Comparison of ENCODE assay signal across 8 cellular contexts in genomic region chr20:64084209-64085152, GRCh38. TPM values are rescaled to one million over a fixed set of nuclear protein-coding genes. Genes with fewer than 3 reads are reported as not detected.
A peak's percentile ranks its signal among the peaks of the same experiment; 100 is the strongest.
DNase-seq lines count a peak whose midpoint lies in the region; ATAC-seq, FAIRE-seq and TF ChIP-seq lines count a peak whose summit lies in the region.

Gene LKAAEAR1, minus strand, starts transcription at chr20:64084398. Its CDS starts 179 bp downstream, at chr20:64084219.

- no peak for FAIRE-seq in RCC 7860 (lab: Jason Lieb, UNC)

- intact Hi-C loops in CD14-positive monocyte (cut with micrococcal nuclease) (loop anchor here (5.0 kb wide), 2 partner anchors 38 to 168 kb away; no protein-coding TSS in a partner anchor), natural killer cell (cut with micrococcal nuclease) (no loop called here)

- H3K4me1 ChIP-seq in Loucy (ENCODE audit: insufficient read depth, low read length, poor library complexity, severe bottlenecking) = peaks cover 18% of the 10 kb centered on the region

- no peaks in the 10 kb centered on the region for H3K9me2 ChIP-seq in Loucy (replicated peaks; ENCODE audit: low read depth, low read length)

- ATAC-seq in central memory CD8-positive, alpha-beta T cell (replicated peaks; ENCODE audit: extremely low read depth, poor library complexity, severe bottlenecking) = no peak
- ATAC-seq in natural killer cell = no peak
- no peak for ATAC-seq in GM18519 (IDR thresholded peaks at IDR 0.05; ENCODE audit: low FRiP score, unreplicated experiment)

- H3K4me3 ChIP-seq in Loucy (ENCODE audit: low read length, poor library complexity, severe bottlenecking) = peak within 1 kb of the TSS; percentile 70

- H3K9me3 Mint-ChIP-seq in CD14-positive monocyte = peaks cover 6 to 12% (median 11%) of the 10 kb centered on the region in 7 donors
- no peaks in the 10 kb centered on the region for H3K9me3 Mint-ChIP-seq in central memory CD8-positive, alpha-beta T cell
- no peaks in the 10 kb centered on the region for H3K9me3 Mint-ChIP-seq in natural killer cell

- H3K36me3 Mint-ChIP-seq in CD14-positive monocyte (peaks cover 6 to 8% of the 10 kb centered on the region in 2 donors), natural killer cell (no peaks in the 10 kb centered on the region)
- peaks cover 8% of the 10 kb centered on the region for H3K36me3 Mint-ChIP-seq in central memory CD8-positive, alpha-beta T cell (ENCODE audit: insufficient read depth)

- TF ChIP-seq CTCF in CD14-positive monocyte (IDR thresholded peaks at IDR 0.05) = no peak
- TF ChIP-seq CTCF in Loucy (conservative IDR thresholded peaks at IDR 0.05; ENCODE audit: low read length) = no peak
- TF ChIP-seq CTCF in natural killer cell (IDR thresholded peaks at IDR 0.05) = no peak

- H3F3A ChIP-seq in Loucy (ENCODE audit: low read depth) = peaks cover 20% of the 10 kb centered on the region

- H3K4me3 Mint-ChIP-seq in CD14-positive monocyte = peak within 1 kb of the TSS; percentile 82 to 95
- peak within 1 kb of the TSS; percentile 86 for H3K4me3 Mint-ChIP-seq in central memory CD8-positive, alpha-beta T cell
- peak within 1 kb of the TSS; percentile 92 for H3K4me3 Mint-ChIP-seq in natural killer cell

- no peaks in the 10 kb centered on the region for H3K27me3 ChIP-seq in Loucy (ENCODE audit: insufficient read depth, low read length, poor library complexity, severe bottlenecking)

- peak within 1 kb of the TSS; percentile 61 for H3K9ac ChIP-seq in Loucy (ENCODE audit: low read depth, low read length, poor library complexity, severe bottlenecking)

- H3K79me2 ChIP-seq in Loucy (ENCODE audit: insufficient read depth, low read length) = no peaks in the 10 kb centered on the region

- peak within 1 kb of the TSS; percentile 90 for H3K4me2 ChIP-seq in Loucy (ENCODE audit: low read depth, low read length, poor library complexity, severe bottlenecking)

- H3K9me3 ChIP-seq in Loucy (ENCODE audit: insufficient read depth, low read depth, low read length) = no peaks in the 10 kb centered on the region

- no peaks in the 10 kb centered on the region for H3K36me3 ChIP-seq in Loucy (ENCODE audit: insufficient read depth, low read length)

- no peak for DNase-seq in CD14-positive monocyte (ENCODE audit: low spot score)
- no peak for DNase-seq in central memory CD8-positive, alpha-beta T cell (ENCODE audit: low spot score in 2 of 2)
- DNase-seq in natural killer cell = no peak
- no peak for DNase-seq in NCI-H446 treated with DMSO at 0.1 percent for 48 hours (lab: John Stamatoyannopoulos, UW)
- no peak for DNase-seq in NK-92 treated with Interleukin-12 subunit alpha and Interleukin-12 subunit beta, amount 100 ng/mL, for 24 hours (lab: John Stamatoyannopoulos, UW)
- DNase-seq in RCC 7860 (ENCODE audit: low spot score) = no peak

- H3K27ac Mint-ChIP-seq in CD14-positive monocyte (peak within 1 kb of the TSS in 5 of 7 donors; percentile 30 to 71 (median 63)), natural killer cell (peak within 1 kb of the TSS in 1 of 2 donors; percentile 38)
- no peak within 1 kb of the TSS for H3K27ac Mint-ChIP-seq in central memory CD8-positive, alpha-beta T cell (ENCODE audit: low read depth)

- H3K27me3 Mint-ChIP-seq in CD14-positive monocyte (ENCODE audit: low read depth in 3 of 3) (peaks cover 23 to 31% (median 24%) of the 10 kb centered on the region in 3 donors), natural killer cell (ENCODE audit: low read depth in 2 of 2) (peaks cover 18 to 19% of the 10 kb centered on the region in 2 donors)
- H3K27me3 Mint-ChIP-seq in central memory CD8-positive, alpha-beta T cell = no peaks in the 10 kb centered on the region

- H3K4me1 Mint-ChIP-seq in CD14-positive monocyte (peaks cover 38% of the 10 kb centered on the region), natural killer cell (peaks cover 15 to 30% of the 10 kb centered on the region in 2 donors)
- H3K4me1 Mint-ChIP-seq in central memory CD8-positive, alpha-beta T cell = peaks cover 36% of the 10 kb centered on the region

- peak within 1 kb of the TSS; percentile 89 for H2AFZ ChIP-seq in Loucy (ENCODE audit: low read length)

- H4K20me1 ChIP-seq in Loucy (ENCODE audit: insufficient read depth, low read length, poor library complexity, severe bottlenecking) = no peaks in the 10 kb centered on the region

RNA-seq across cellular contexts. Expression of gene LKAAEAR1, which starts in this region (rescaled TPM):
- polyA plus RNA-seq in CD14-positive monocyte = under 1 TPM; 0.61 to 0.86 TPM
- not detected for total RNA-seq in natural killer cell
